Comparison of ENCODE assay signal across 8 cellular contexts in the genomic region with DNA sequence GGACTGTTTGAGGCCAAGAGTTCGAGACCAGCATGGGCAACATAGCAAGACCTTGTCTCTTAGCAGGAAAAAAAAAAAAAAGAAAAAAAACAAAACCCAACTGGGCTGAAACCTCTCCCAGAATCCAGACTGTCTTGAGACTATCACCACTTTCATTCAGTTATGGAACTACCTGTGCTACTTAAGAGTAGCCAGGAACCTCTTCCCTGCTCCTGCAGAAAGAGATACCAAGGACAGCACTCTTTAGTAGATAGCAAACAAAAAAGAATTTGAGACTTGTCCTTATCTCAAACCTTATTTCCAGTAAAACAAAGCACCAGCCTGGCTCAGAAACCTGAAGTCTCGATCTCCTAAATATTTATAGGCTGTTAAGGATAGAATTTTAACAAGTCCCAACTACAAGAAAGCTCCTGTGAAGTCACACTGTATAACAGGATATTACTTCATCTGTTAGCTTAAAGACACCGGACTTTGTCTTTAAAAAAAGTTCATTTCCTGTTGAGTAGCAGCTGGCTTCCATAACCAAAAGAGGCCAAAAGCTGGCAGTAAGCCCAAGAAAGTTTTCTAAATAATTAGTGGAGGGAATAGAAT. TPM values are rescaled to one million over a fixed set of nuclear protein-coding genes. Genes with fewer than 3 reads are reported as not detected.
A peak's percentile ranks its signal among the peaks of the same experiment; 100 is the strongest.
DNase-seq lines count a peak whose midpoint lies in the region; ATAC-seq and TF ChIP-seq lines count a peak whose summit lies in the region.

No MANE protein-coding gene starts in this region.

- in situ Hi-C loops in SK-MEL-5 (cut with HindIII; ENCODE audit: low pct_unique_long_range_greater_than_20kb, low sequenced_read_pairs): no loop called here

- POLR2A ChIA-PET in activated CD4-positive, alpha-beta T cell treated with anti-CD3 and anti-CD28 coated beads, Interleukin-2, amount 10 ng/mL, durations not matched to agents 7 days and 5 days (lab: Charles Lee): no interaction called here

- H3K27ac Mint-ChIP-seq in activated CD4-positive, alpha-beta T cell treated with anti-CD3 and anti-CD28 coated beads, Interleukin-2, amount 10 ng/mL, durations not matched to agents 7 days and 5 days: peak overlapping the region; percentile 83

- peaks cover 7% of the 10 kb centered on the region for H3K36me3 ChIP-seq in thoracic aorta

- peak overlapping the region; percentile 25 for H3K4me3 Mint-ChIP-seq in activated CD4-positive, alpha-beta T cell treated with anti-CD3 and anti-CD28 coated beads, Interleukin-2, amount 10 ng/mL, durations not matched to agents 7 days and 5 days

- no peaks in the 10 kb centered on the region for H3K27me3 ChIP-seq in thoracic aorta (replicated peaks; ENCODE audit: insufficient read depth)

- no peak for ATAC-seq in thoracic aorta (ENCODE audit: insufficient number of reproducible peaks, low FRiP score, low read depth)
- ATAC-seq in HG03039 (IDR thresholded peaks at IDR 0.05; ENCODE audit: unreplicated experiment): no peak

- H3K9me3 Mint-ChIP-seq in activated CD4-positive, alpha-beta T cell treated with anti-CD3 and anti-CD28 coated beads, Interleukin-2, amount 10 ng/mL, durations not matched to agents 7 days and 5 days: peaks cover 4% of the 10 kb centered on the region

- H3K4me3 ChIP-seq in fibroblast of mammary gland (ENCODE audit: control insufficient read depth, low read depth, low read length) (no peak overlapping the region), thoracic aorta (no peak overlapping the region)

- no peaks in the 10 kb centered on the region for H3K27me3 Mint-ChIP-seq in activated CD4-positive, alpha-beta T cell treated with anti-CD3 and anti-CD28 coated beads, Interleukin-2, amount 10 ng/mL, durations not matched to agents 7 days and 5 days

- peak overlapping the region; percentile 31 to 65 for H3K27ac ChIP-seq in thoracic aorta

- H3K36me3 Mint-ChIP-seq in activated CD4-positive, alpha-beta T cell treated with anti-CD3 and anti-CD28 coated beads, Interleukin-2, amount 10 ng/mL, durations not matched to agents 7 days and 5 days (ENCODE audit: low read depth): peaks cover 60% of the 10 kb centered on the region

- CTCF ChIA-PET in activated CD4-positive, alpha-beta T cell treated with anti-CD3 and anti-CD28 coated beads, Interleukin-2, amount 10 ng/mL, durations not matched to agents 7 days and 5 days (lab: Charles Lee): interaction anchor here (0.6 to 1.8 kb wide), 5 partner anchors 12 to 31 kb away, joined by 3 to 9 read pairs (median 3); no protein-coding TSS in a partner anchor

- H3K4me1 Mint-ChIP-seq in activated CD4-positive, alpha-beta T cell treated with anti-CD3 and anti-CD28 coated beads, Interleukin-2, amount 10 ng/mL, durations not matched to agents 7 days and 5 days: peaks cover 72% of the 10 kb centered on the region

- DNase-seq in activated CD4-positive, alpha-beta T cell treated with anti-CD3 and anti-CD28 coated beads, Interleukin-2, amount 10 ng/mL, durations not matched to agents 7 days and 5 days: no peak
- no peak for DNase-seq in activated CD4-positive, alpha-beta T cell treated with anti-CD3 and anti-CD28 coated beads for 48 hours
- peak; percentile 7 for DNase-seq in SK-MEL-5 (ENCODE audit: low read depth, low spot score)
- DNase-seq in fibroblast of mammary gland (ENCODE audit: low read depth): peak; percentile 68
- DNase-seq in thoracic aorta (ENCODE audit: low spot score): no peak
- no peak for DNase-seq in HuH-7 (ENCODE audit: low spot score)
- DNase-seq in NCI-H526 (lab: John Stamatoyannopoulos, UW): no peak

- H3K9me3 ChIP-seq in thoracic aorta: no peaks in the 10 kb centered on the region

- TF ChIP-seq CTCF in fibroblast of mammary gland (conservative IDR thresholded peaks at IDR 0.05; ENCODE audit: control insufficient read depth, insufficient read depth, low read depth, low read length) (no peak), thoracic aorta (IDR thresholded peaks at IDR 0.05) (no peak)

- H3K4me1 ChIP-seq in thoracic aorta (ENCODE audit: control insufficient read depth in 1 of 2, low read depth in 2 of 2): peaks cover 28 to 55% of the 10 kb centered on the region in 2 donors

RNA-seq across cellular contexts. Expression of gene CDR2, which starts 5.1 kb away (rescaled TPM):
- 10 to 100 TPM; 43.5 to 45.4 TPM for total RNA-seq in activated CD4-positive, alpha-beta T cell treated with anti-CD3 and anti-CD28 coated beads, Interleukin-2, amount 10 ng/mL, durations not matched to agents 7 days and 5 days
- 13.7 and 14.5 TPM in 2 replicates for total RNA-seq in SK-MEL-5 (2014; rRNA removed; shearing (Covaris generic))
- 15.0 and 19.7 TPM in 2 replicates for polyA plus RNA-seq in SK-MEL-5 (2015; cell fraction: cytosol; rRNA removed)
- 12.6 and 17.0 TPM in 2 replicates for polyA plus RNA-seq in SK-MEL-5 (2015; cell fraction: nucleus; rRNA removed)
- 10 to 100 TPM; 41.2 to 55.0 TPM for total RNA-seq in thoracic aorta

Comparison
In these comparisons a context has a peak if more than half of its experiments do, and no peak if none do; other contexts are left out.
1. DNase-seq: peak in SK-MEL-5 (single experiment) and fibroblast of mammary gland (single experiment); none in activated CD4-positive, alpha-beta T cell treated with anti-CD3 and anti-CD28 coated beads, Interleukin-2, amount 10 ng/mL, durations not matched to agents 7 days and 5 days (single experiment), activated CD4-positive, alpha-beta T cell treated with anti-CD3 and anti-CD28 coated beads for 48 hours (single experiment), thoracic aorta (single experiment), HuH-7 (single experiment) and NCI-H526 (0 of 2).